Comparison of ENCODE assay signal across 7 cellular contexts in the genomic region with DNA sequence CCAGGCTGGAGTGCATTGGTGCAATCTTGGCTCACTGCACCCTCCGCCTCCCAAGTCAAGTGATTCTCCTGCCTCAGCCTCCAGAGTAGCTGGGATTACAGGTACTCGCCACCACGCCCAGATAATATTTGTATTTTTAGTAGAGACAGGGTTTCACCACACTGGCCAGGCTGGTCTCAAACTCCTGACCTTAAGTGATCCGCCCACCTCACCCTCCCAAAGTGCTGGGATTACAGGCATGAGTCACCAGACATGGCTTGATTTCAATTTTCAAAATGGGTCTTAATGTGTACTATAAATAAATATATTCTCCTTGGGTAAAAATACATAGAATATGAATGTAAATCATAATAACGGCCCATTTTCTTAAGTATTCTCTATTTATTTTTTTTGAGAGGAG. TPM values are rescaled to one million over a fixed set of nuclear protein-coding genes. Genes with fewer than 3 reads are reported as not detected.
DNase-seq lines count a peak whose midpoint lies in the region; TF ChIP-seq lines count a peak whose summit lies in the region.
"Not testable (repeated sequence)": the region's sequence is repeated elsewhere in the genome, so short reads cannot be mapped to it uniquely, and the experiment has no call there.

No MANE protein-coding gene starts in this region.

- intact Hi-C loops in MCF 10A (cut with micrococcal nuclease) = not testable (repeated sequence)

- H3K4me3 ChIP-seq in HEK293 (ENCODE audit: low read depth, low read length); SK-N-SH (ENCODE audit: low read depth in 2 of 2, low read length in 1 of 2); foreskin fibroblast (ENCODE audit: low read depth in 1 of 2, low read length in 2 of 2): not testable (repeated sequence)

- not testable (repeated sequence) for H3K9ac ChIP-seq in SK-N-SH

- not testable (repeated sequence) for H3K9me2 ChIP-seq in SK-N-SH

- not testable (repeated sequence) for H3K27ac Mint-ChIP-seq in MCF 10A (ENCODE audit: low read depth, unreplicated experiment)

- POLR2A ChIA-PET in HEK293 (lab: Yijun Ruan, JAX) = not testable (repeated sequence)
- POLR2A ChIA-PET in SK-N-SH (lab: Yijun Ruan, JAX) = interaction anchor here (0.6 kb wide), 1 partner anchor 43 kb away, joined by 3 read pairs; no protein-coding TSS in a partner anchor
- POLR2A ChIA-PET in MCF 10A (lab: Yijun Ruan, JAX) = interaction anchor here (11.2 kb wide), 1 partner anchor 49 kb away, joined by 240 read pairs; the partner anchor contains the start of gene VPS37B

- not testable (repeated sequence) for H3K9me3 ChIP-seq in HEK293 (ENCODE audit: control insufficient read depth, insufficient read depth, low read depth, low read length); SK-N-SH

- not testable (repeated sequence) for H3K4me2 ChIP-seq in SK-N-SH

- TF ChIP-seq RAD21 in SK-N-SH (IDR thresholded peaks at IDR 0.05; ENCODE audit: low read length) = not testable (repeated sequence)

- H2AFZ ChIP-seq in SK-N-SH (ENCODE audit: low read depth) = not testable (repeated sequence)

- TF ChIP-seq EP300 in SK-N-SH (IDR thresholded peaks at IDR 0.05; ENCODE audit: borderline replicate concordance in 1 of 2, low read depth in 1 of 2, low read length in 1 of 2) = not testable (repeated sequence)

- peak; percentile 58 for DNase-seq in EH (ENCODE audit: low read depth)
- DNase-seq in MV-4-11 (lab: John Stamatoyannopoulos, UW) = peak; percentile 38
- not testable (repeated sequence) for DNase-seq in SK-N-SH
- DNase-seq in MCF 10A (ENCODE audit: unreplicated experiment) = peak; percentile 73
- DNase-seq in fibroblast of gingiva (ENCODE audit: low read depth) = peak; percentile 32
- DNase-seq in foreskin fibroblast = peak; percentile 51 to 78

- not testable (repeated sequence) for H4K20me1 ChIP-seq in SK-N-SH (ENCODE audit: insufficient read depth)

- H3K9me3 Mint-ChIP-seq in MCF 10A (ENCODE audit: unreplicated experiment) = not testable (repeated sequence)

- H3K27me3 ChIP-seq in SK-N-SH (ENCODE audit: insufficient read depth) = not testable (repeated sequence)

- peaks cover 0 to 19% of the 10 kb centered on the region in 2 experiments; a peak in 2 of 3 replicates for H3K36me3 ChIP-seq in HEK293 (ENCODE audit: control insufficient read depth in 2 of 2, insufficient read depth in 1 of 2, low read length in 2 of 2)
- H3K36me3 ChIP-seq in SK-N-SH (replicated peaks in 1 of 2; ENCODE audit: control insufficient read depth in 1 of 2, insufficient read depth in 2 of 2, low read length in 1 of 2) = not testable (repeated sequence)

- BruUV-seq in MCF 10A (replicated peaks; lab: Mats Ljungman, UMichigan) = not testable (repeated sequence)

- not testable (repeated sequence) for H3F3A ChIP-seq in SK-N-SH (replicated peaks; ENCODE audit: insufficient read depth)

- H3K4me1 ChIP-seq in HEK293 (ENCODE audit: control insufficient read depth, insufficient read depth, low read length) = not testable (repeated sequence)
- H3K4me1 ChIP-seq in SK-N-SH (ENCODE audit: control insufficient read depth in 1 of 2, insufficient read depth in 2 of 2, low read depth in 1 of 2, low read length in 1 of 2) = peaks cover 0 to 21% of the 10 kb centered on the region in 2 experiments; a peak in 1 of 4 replicates

- CTCF ChIA-PET in HEK293 (lab: Yijun Ruan, JAX); MCF 10A (lab: Yijun Ruan, JAX): not testable (repeated sequence)
- CTCF ChIA-PET in SK-N-SH (lab: Yijun Ruan, JAX) = interaction anchor here (1.0 to 1.5 kb wide), 3 partner anchors 84 to 297 kb away, joined by 3 to 5 read pairs (median 4); no protein-coding TSS in a partner anchor

- not testable (repeated sequence) for H3K36me3 Mint-ChIP-seq in MCF 10A (ENCODE audit: insufficient read depth, unreplicated experiment)

- H3K27ac ChIP-seq in HEK293 (ENCODE audit: extremely low read depth, low read depth, low read length); SK-N-SH (ENCODE audit: low read depth in 2 of 2, low read length in 1 of 2): not testable (repeated sequence)

- H3K79me2 ChIP-seq in SK-N-SH (ENCODE audit: insufficient read depth) = not testable (repeated sequence)

- not testable (repeated sequence) for H3K27me3 Mint-ChIP-seq in MCF 10A (ENCODE audit: insufficient read depth, unreplicated experiment)

- TF ChIP-seq CTCF in HEK293 (tag by site-specific recombination; IDR thresholded peaks at IDR 0.05); SK-N-SH (IDR thresholded peaks at IDR 0.05); MCF 10A (IDR thresholded peaks at IDR 0.05; ENCODE audit: unreplicated experiment); foreskin fibroblast (IDR thresholded peaks at IDR 0.05; ENCODE audit: low read depth, low read length): not testable (repeated sequence)

- not testable (repeated sequence) for H3K4me3 Mint-ChIP-seq in MCF 10A (ENCODE audit: unreplicated experiment)

- H3K4me1 Mint-ChIP-seq in MCF 10A (ENCODE audit: insufficient read depth, unreplicated experiment) = peaks cover 36% of the 10 kb centered on the region

- WGBS in SK-N-SH (ENCODE audit: low lambda C conversion rate) = 85% methylated on average over 5 of the region's 5 CpGs

TF ChIP-seq in HEK293, 187 proteins besides CTCF, POLR2A, EP300 and RAD21:
- TF ChIP-seq ZFHX2 (tag by site-specific recombination; conservative IDR thresholded peaks at IDR 0.05) (peak; percentile 49), WT1 (tag by site-specific recombination; IDR thresholded peaks at IDR 0.05) (0 out of 2 replicates have a peak, but pooled peaks have one; percentile 22), KLF17 (tag by site-specific recombination; IDR thresholded peaks at IDR 0.05) (0 out of 2 replicates have a peak, but pooled peaks have one; percentile 27), ZNF394 (tag by site-specific recombination; IDR thresholded peaks at IDR 0.05; ENCODE audit: borderline replicate concordance) (peak; percentile 19; the same call in 1 of the 2 replicates), EGR2 (tag by site-specific recombination; IDR thresholded peaks at IDR 0.05; ENCODE audit: low read depth) (0 out of 2 replicates have a peak, but pooled peaks have one; percentile 7), SP7 (tag by site-specific recombination; IDR thresholded peaks at IDR 0.05) (peak; percentile 18; the same call in 1 of the 2 replicates), KLF1 (tag by site-specific recombination; IDR thresholded peaks at IDR 0.05) (peak; percentile 86)

TF ChIP-seq in SK-N-SH, 30 proteins besides CTCF, POLR2A, EP300 and RAD21:
- TF ChIP-seq FOSL2 (IDR thresholded peaks at IDR 0.05; ENCODE audit: borderline replicate concordance, low read depth) = peak; percentile 18; the same call in 1 of the 2 replicates

RNA-seq across cellular contexts. Expression of gene ABCB9, which starts 24.9 kb away (rescaled TPM):
- polyA plus RNA-seq in SK-N-SH (2012; rRNA removed) = 6.2 and 7.6 TPM in 2 replicates
- polyA plus RNA-seq in SK-N-SH (2012; cell fraction: cytosol; rRNA removed) = 1.9 and 3.6 TPM in 2 replicates
- 14.0 and 14.7 TPM in 2 replicates for polyA plus RNA-seq in SK-N-SH (2012; cell fraction: nucleus; rRNA removed)
- total RNA-seq in MCF 10A (2022) = 1.6 and 3.2 TPM in 2 replicates

RNA-seq across cellular contexts. Expression of gene OGFOD2, which starts 33.7 kb away (rescaled TPM):
- polyA plus RNA-seq in SK-N-SH (2012; rRNA removed) = 22.0 and 25.6 TPM in 2 replicates
- polyA plus RNA-seq in SK-N-SH (2012; cell fraction: cytosol; rRNA removed) = 7.8 and 13.0 TPM in 2 replicates
- polyA plus RNA-seq in SK-N-SH (2012; cell fraction: nucleus; rRNA removed) = 110 and 155 TPM in 2 replicates
- 17.5 and 22.5 TPM in 2 replicates for total RNA-seq in MCF 10A (2022)

RNA-seq across cellular contexts. Expression of gene ARL6IP4, which starts 39.1 kb away (rescaled TPM):
- polyA plus RNA-seq in SK-N-SH (2012; rRNA removed) = 321 and 370 TPM in 2 replicates
- polyA plus RNA-seq in SK-N-SH (2012; cell fraction: cytosol; rRNA removed) = 311 and 326 TPM in 2 replicates
- 430 and 534 TPM in 2 replicates for polyA plus RNA-seq in SK-N-SH (2012; cell fraction: nucleus; rRNA removed)
- 198 and 238 TPM in 2 replicates for total RNA-seq in MCF 10A (2022)

RNA-seq across cellular contexts. Expression of gene VPS37B, which starts 45.4 kb away (rescaled TPM):
- 20.9 and 41.1 TPM in 2 replicates for polyA plus RNA-seq in SK-N-SH (2012; rRNA removed)
- polyA plus RNA-seq in SK-N-SH (2012; cell fraction: cytosol; rRNA removed) = 28.4 and 30.0 TPM in 2 replicates
- polyA plus RNA-seq in SK-N-SH (2012; cell fraction: nucleus; rRNA removed) = 28.8 and 35.8 TPM in 2 replicates
- 33.8 and 37.6 TPM in 2 replicates for total RNA-seq in MCF 10A (2022)
